Comparison of ENCODE assay signal across 8 cellular contexts in the genomic region with DNA sequence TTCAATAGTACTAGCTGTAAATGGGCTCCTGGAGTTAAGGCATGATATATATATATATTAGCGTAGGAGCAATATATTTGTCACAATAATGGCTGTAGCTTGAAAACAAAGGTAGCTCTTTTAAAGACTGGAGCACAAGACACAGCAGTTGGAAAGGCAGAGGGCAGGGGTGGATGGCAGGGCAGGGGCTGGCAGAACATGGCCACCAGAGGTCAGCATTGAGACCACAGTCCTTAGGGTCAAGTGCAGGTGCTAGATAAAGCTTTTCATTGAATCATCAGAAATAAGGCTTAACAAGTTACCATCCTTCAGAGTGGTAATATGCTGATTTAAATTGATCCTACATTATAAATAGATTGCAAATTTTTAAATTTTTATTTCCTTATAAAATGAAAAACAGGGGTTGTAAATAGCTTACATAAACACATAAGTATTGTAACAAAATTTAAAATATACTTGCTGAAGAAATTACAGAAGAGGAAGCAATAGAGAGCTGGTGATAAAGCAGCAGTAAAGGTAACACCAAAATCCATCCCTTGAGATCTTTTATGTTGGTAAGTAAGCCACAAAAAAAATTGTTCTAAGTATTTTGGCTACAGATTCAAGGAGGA.
DNase-seq lines count a peak whose midpoint lies in the region; ATAC-seq and TF ChIP-seq lines count a peak whose summit lies in the region.

No MANE protein-coding gene starts in this region.

- H3K9me3 ChIP-seq in iPS DF 6.9 (ENCODE audit: control insufficient read depth, insufficient read depth, low read length) (no peaks in the 10 kb centered on the region), thyroid gland (no peaks in the 10 kb centered on the region)

- H3K4me1 Mint-ChIP-seq in activated CD8-positive, alpha-beta T cell treated with anti-CD3 and anti-CD28 coated beads, Interleukin-2, amount 10 ng/mL, durations not matched to agents 7 days and 5 days (ENCODE audit: low read depth): peaks cover 5% of the 10 kb centered on the region

- H3K4me1 ChIP-seq in iPS DF 6.9 (ENCODE audit: control insufficient read depth, insufficient read depth, low read length) (no peaks in the 10 kb centered on the region), thyroid gland (no peaks in the 10 kb centered on the region)

- no peak for TF ChIP-seq POLR2A in thyroid gland (IDR thresholded peaks at IDR 0.05)

- ATAC-seq in GM21381 (IDR thresholded peaks at IDR 0.05; ENCODE audit: unreplicated experiment) (peak; percentile 60), HG02938 (IDR thresholded peaks at IDR 0.05; ENCODE audit: unreplicated experiment) (no peak)
- ATAC-seq in activated CD8-positive, alpha-beta T cell treated with anti-CD3 and anti-CD28 coated beads, Interleukin-2, amount 10 ng/mL, durations not matched to agents 7 days and 5 days: no peak

- intact Hi-C loops in thyroid gland (cut with DNase I): loop anchor here (5.0 kb wide), 1 partner anchor 242 kb away; no protein-coding TSS in a partner anchor
- intact Hi-C loops in posterior vena cava (cut with DNase I): no loop called here

- no peaks in the 10 kb centered on the region for H3K9me3 Mint-ChIP-seq in activated CD8-positive, alpha-beta T cell treated with anti-CD3 and anti-CD28 coated beads, Interleukin-2, amount 10 ng/mL, durations not matched to agents 7 days and 5 days (ENCODE audit: insufficient read depth)

- H3K36me3 ChIP-seq in iPS DF 6.9 (ENCODE audit: control insufficient read depth, insufficient read depth, low read length) (no peaks in the 10 kb centered on the region), thyroid gland (no peaks in the 10 kb centered on the region)

- H3K36me3 Mint-ChIP-seq in activated CD8-positive, alpha-beta T cell treated with anti-CD3 and anti-CD28 coated beads, Interleukin-2, amount 10 ng/mL, durations not matched to agents 7 days and 5 days (ENCODE audit: low read depth): no peaks in the 10 kb centered on the region

- DNase-seq in D341Med (ENCODE audit: low spot score) (peak; percentile 46), NCI-H187 (lab: John Stamatoyannopoulos, UW) (peak; percentile 7 to 25), iPS DF 6.9 (ENCODE audit: low read depth, low spot score) (peak; percentile 55), thyroid gland (peak; percentile 46 to 49), posterior vena cava (ENCODE audit: low spot score) (no peak)
- DNase-seq in activated CD8-positive, alpha-beta T cell treated with anti-CD3 and anti-CD28 coated beads, Interleukin-2, amount 10 ng/mL, durations not matched to agents 7 days and 5 days: peak; percentile 50

- POLR2A ChIA-PET in activated CD8-positive, alpha-beta T cell treated with anti-CD3 and anti-CD28 coated beads, Interleukin-2, amount 10 ng/mL, durations not matched to agents 7 days and 5 days (lab: Charles Lee): no interaction called here

- no peak overlapping the region for H3K4me3 Mint-ChIP-seq in activated CD8-positive, alpha-beta T cell treated with anti-CD3 and anti-CD28 coated beads, Interleukin-2, amount 10 ng/mL, durations not matched to agents 7 days and 5 days

- CTCF ChIA-PET in activated CD8-positive, alpha-beta T cell treated with anti-CD3 and anti-CD28 coated beads, Interleukin-2, amount 10 ng/mL, durations not matched to agents 7 days and 5 days (lab: Charles Lee): interaction anchor here (0.6 to 3.6 kb wide), 9 partner anchors 10 to 243 kb away, joined by 3 to 31 read pairs (median 4); no protein-coding TSS in a partner anchor

- H3K4me3 ChIP-seq in iPS DF 6.9 (ENCODE audit: low read length) (no peak overlapping the region), thyroid gland (replicated peaks in 1 of 3) (no peak overlapping the region)

- no peaks in the 10 kb centered on the region for H3K27me3 ChIP-seq in iPS DF 6.9 (ENCODE audit: control insufficient read depth, insufficient read depth, low read length)
- no peaks in the 10 kb centered on the region for H3K27me3 ChIP-seq in thyroid gland

- H3K27ac ChIP-seq in iPS DF 6.9 (ENCODE audit: low read length) (no peak overlapping the region), thyroid gland (no peak overlapping the region)

- H3K27ac Mint-ChIP-seq in activated CD8-positive, alpha-beta T cell treated with anti-CD3 and anti-CD28 coated beads, Interleukin-2, amount 10 ng/mL, durations not matched to agents 7 days and 5 days: no peak overlapping the region

- TF ChIP-seq CTCF in thyroid gland (IDR thresholded peaks at IDR 0.05): peak in 4 of 6 experiments; percentile 33 to 59 (median 46)

- no CpG with 5 or more reads among the region's 1 CpG for WGBS in iPS DF 6.9 (ENCODE audit: insufficient coverage, insufficient read length)
- WGBS in thyroid gland, 2 donors: 76 to 81% methylated on average over 1 of the region's 1 CpG

- no peaks in the 10 kb centered on the region for H3K27me3 Mint-ChIP-seq in activated CD8-positive, alpha-beta T cell treated with anti-CD3 and anti-CD28 coated beads, Interleukin-2, amount 10 ng/mL, durations not matched to agents 7 days and 5 days (ENCODE audit: low read depth)
